ENCODE assay signal across 8 cellular contexts in genomic region chr6:116229287-116229913, GRCh38. TPM values are rescaled to one million over a fixed set of nuclear protein-coding genes. Genes with fewer than 3 reads are reported as not detected.
DNase-seq lines count a peak whose midpoint lies in the region; ATAC-seq and TF ChIP-seq lines count a peak whose summit lies in the region.

No MANE protein-coding gene starts in this region.

- no peaks in the 10 kb centered on the region for H3K9me3 ChIP-seq in neuronal stem cell (replicated peaks in 1 of 2; ENCODE audit: control insufficient read depth in 2 of 2, insufficient read depth in 1 of 2, low read depth in 1 of 2, low read length in 2 of 2)
- no peaks in the 10 kb centered on the region for H3K9me3 ChIP-seq in left lung

- no peak overlapping the region for H3K9ac ChIP-seq in neuronal stem cell (ENCODE audit: low read depth, low read length, poor library complexity)

- POLR2A ChIA-PET in RWPE1 (lab: Yijun Ruan, JAX; ENCODE audit: low non-redundant PET): no interaction called here

- peak overlapping the region; percentile 69 for H2AFZ ChIP-seq in neuronal stem cell (ENCODE audit: low read length)

- no peak overlapping the region for H2BK120ac ChIP-seq in neuronal stem cell (ENCODE audit: low read depth, low read length)

- H2AK5ac ChIP-seq in neuronal stem cell (ENCODE audit: low read depth, low read length): no peak overlapping the region

- H3K4me1 ChIP-seq in neuronal stem cell (ENCODE audit: control insufficient read depth in 2 of 2, insufficient read depth in 1 of 2, low read depth in 1 of 2, low read length in 2 of 2): peaks cover 0 to 2% of the 10 kb centered on the region in 2 donors
- H3K4me1 ChIP-seq in left lung: no peaks in the 10 kb centered on the region

- intact Hi-C loops in left lung (cut with DNase I): no loop called here

- no peak for TF ChIP-seq CTCF in RWPE1 (conservative IDR thresholded peaks at IDR 0.05; ENCODE audit: low read depth)
- no peak for TF ChIP-seq CTCF in foreskin fibroblast (IDR thresholded peaks at IDR 0.05; ENCODE audit: low read depth, low read length)
- TF ChIP-seq CTCF in left lung (IDR thresholded peaks at IDR 0.05): no peak

- no peak overlapping the region for H2BK15ac ChIP-seq in neuronal stem cell (ENCODE audit: low read length)

- H3K4me3 ChIP-seq in foreskin fibroblast (ENCODE audit: low read depth in 1 of 2, low read length in 2 of 2): peak overlapping the region; percentile 36 to 46
- H3K4me3 ChIP-seq in neuronal stem cell (ENCODE audit: low read length in 2 of 2): peak overlapping the region; percentile 25 to 38
- no peak overlapping the region for H3K4me3 ChIP-seq in left lung

- H3K79me1 ChIP-seq in neuronal stem cell (ENCODE audit: low read depth, low read length): no peaks in the 10 kb centered on the region

- H3K36me3 ChIP-seq in neuronal stem cell (replicated peaks in 1 of 2; ENCODE audit: control insufficient read depth in 2 of 2, insufficient read depth in 2 of 2, low read length in 2 of 2) (no peaks in the 10 kb centered on the region), left lung (peaks cover 0 to 3% of the 10 kb centered on the region in 2 donors)

- no CpG with 5 or more reads among the region's 17 CpGs for WGBS in neuronal stem cell (ENCODE audit: extremely low coverage in 2 of 2, insufficient read length in 2 of 2, insufficient replicate concordance in 1 of 2), 2 donors

- no peak overlapping the region for H3K14ac ChIP-seq in neuronal stem cell (ENCODE audit: low read length)

- H4K8ac ChIP-seq in neuronal stem cell (ENCODE audit: low read depth, low read length): no peak overlapping the region

- ATAC-seq in left lung (no peak), HG03571 (IDR thresholded peaks at IDR 0.05; ENCODE audit: unreplicated experiment) (no peak)

- no peak overlapping the region for H4K91ac ChIP-seq in neuronal stem cell (ENCODE audit: low read depth, low read length, poor library complexity)

- no peak overlapping the region for H3K27ac ChIP-seq in RWPE1
- no peak overlapping the region for H3K27ac ChIP-seq in neuronal stem cell (replicated peaks; ENCODE audit: low read length)
- no peak overlapping the region for H3K27ac ChIP-seq in left lung

- CTCF ChIA-PET in RWPE1 (lab: Yijun Ruan, JAX): interaction anchor here (0.6 to 1.5 kb wide), 2 partner anchors 9 to 11 kb away, joined by 3 to 4 read pairs; no protein-coding TSS in a partner anchor

- H3K27me3 ChIP-seq in neuronal stem cell (ENCODE audit: control insufficient read depth in 3 of 3, insufficient read depth in 3 of 3, low read depth in 1 of 3, low read length in 3 of 3): no peaks in the 10 kb centered on the region
- H3K27me3 ChIP-seq in left lung: no peaks in the 10 kb centered on the region

- H2BK5ac ChIP-seq in neuronal stem cell (ENCODE audit: low read length): no peak overlapping the region

- H3K4me2 ChIP-seq in neuronal stem cell (ENCODE audit: insufficient read depth, low read length, poor library complexity, severe bottlenecking): peak overlapping the region; percentile 33

- H2BK12ac ChIP-seq in neuronal stem cell (ENCODE audit: low read length): no peak overlapping the region

- DNase-seq in GM04504 (ENCODE audit: low read depth) (peak; percentile 84), RWPE1 (ENCODE audit: low spot score) (peak; percentile 45), foreskin fibroblast (peak; percentile 83 to 96), neuronal stem cell (ENCODE audit: low spot score) (peak; percentile 92), left lung (no peak), GM19238 (ENCODE audit: insufficient read length, low spot score) (no peak)
- DNase-seq in central memory CD4-positive, alpha-beta T cell: no peak

- H3K18ac ChIP-seq in neuronal stem cell (ENCODE audit: low read length): no peak overlapping the region

- H3K23ac ChIP-seq in neuronal stem cell (ENCODE audit: low read depth, low read length, poor library complexity): no peak overlapping the region

- no peak overlapping the region for H3K4ac ChIP-seq in neuronal stem cell (ENCODE audit: low read length)

RNA-seq across cellular contexts. Expression of gene TSPYL4, which starts 24.5 kb away (rescaled TPM):
- 37.9 TPM for polyA plus RNA-seq in neuronal stem cell (2013, experiment 1 of 2)
- polyA plus RNA-seq in neuronal stem cell (2013, experiment 2 of 2): 37.1 TPM
- total RNA-seq in left lung: 10 to 100 TPM; 10.2 to 17.6 TPM

RNA-seq across cellular contexts. Expression of gene TSPYL1, which starts 50.3 kb away (rescaled TPM):
- polyA plus RNA-seq in neuronal stem cell (2013, experiment 1 of 2): 47.6 TPM
- 48.1 TPM for polyA plus RNA-seq in neuronal stem cell (2013, experiment 2 of 2)
- total RNA-seq in left lung: 10 to 100 TPM; 61.9 to 89.3 TPM

Comparison
In these comparisons a context has a peak if more than half of its experiments do, and no peak if none do; other contexts are left out.
1. DNase-seq: peak in GM04504 (single experiment), RWPE1 (single experiment), foreskin fibroblast (2 of 2) and neuronal stem cell (single experiment); none in central memory CD4-positive, alpha-beta T cell (single experiment), left lung (0 of 2) and GM19238 (single experiment).
2. H3K4me3 ChIP-seq: peak in foreskin fibroblast (2 of 2) and neuronal stem cell (2 of 2); none in left lung (0 of 2).